Comparison of ENCODE assay signal across 1 cellular context in the genomic region with DNA sequence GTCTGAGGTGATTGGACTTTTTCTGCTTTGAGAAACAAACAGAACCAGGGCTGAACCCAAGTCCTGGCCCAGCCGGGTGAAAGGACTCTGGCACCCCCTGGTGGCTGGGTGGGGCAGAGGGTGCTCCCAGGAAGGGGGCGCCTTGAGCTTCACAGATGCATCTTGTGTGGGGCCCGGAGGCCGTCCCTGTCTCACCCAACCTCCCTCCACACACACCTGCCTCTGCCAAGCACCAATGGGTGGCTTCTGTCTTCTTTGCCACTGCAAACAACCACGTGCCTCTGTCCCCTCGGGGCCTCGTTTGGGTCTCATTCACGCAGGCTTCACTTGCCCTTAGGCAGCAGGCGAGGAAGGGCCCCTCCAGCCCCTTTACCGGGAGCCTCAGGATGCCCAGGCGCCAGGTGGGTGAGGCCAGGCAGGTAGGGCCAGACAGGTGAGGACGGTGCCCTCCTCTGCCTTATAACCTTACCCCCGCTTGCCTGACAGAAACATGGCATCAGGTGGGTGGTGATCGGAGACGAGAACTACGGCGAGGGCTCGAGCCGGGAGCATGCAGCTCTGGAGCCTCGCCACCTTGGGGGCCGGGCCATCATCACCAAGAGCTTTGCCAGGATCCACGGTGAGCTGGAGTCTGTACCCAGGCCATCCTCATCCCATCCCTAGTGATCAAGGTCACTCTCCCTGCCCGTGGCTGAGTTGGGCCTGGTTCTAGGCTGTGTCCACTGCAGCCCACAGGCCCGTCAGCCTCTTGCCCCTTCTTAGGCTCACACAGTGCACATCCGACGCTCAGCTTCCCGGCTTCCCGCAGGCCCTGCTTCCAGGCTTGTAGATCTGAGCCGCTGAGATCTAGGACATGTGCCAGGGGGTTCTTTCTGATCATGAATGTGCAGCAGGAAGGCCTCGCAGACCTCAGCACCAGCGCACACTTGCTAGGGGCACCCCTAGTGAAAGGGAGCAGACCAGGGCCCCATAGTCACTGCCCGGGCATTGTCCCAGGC.
TF ChIP-seq lines count a peak whose summit lies in the region.

No MANE protein-coding gene starts in this region.

TF ChIP-seq in endothelial cell of umbilical vein, 7 proteins besides CTCF, POLR2A, EP300 and RAD21:
- TF ChIP-seq MYC (IDR thresholded peaks at IDR 0.05; ENCODE audit: low read depth, low read length) (no peak), JUN (IDR thresholded peaks at IDR 0.05; ENCODE audit: borderline replicate concordance, insufficient read depth, insufficient read length, low read depth) (no peak), POLR2AphosphoS5 (IDR thresholded peaks at IDR 0.05; ENCODE audit: insufficient read depth, low read depth, low read length) (peak; percentile 16), EZH2 (IDR thresholded peaks at IDR 0.05; ENCODE audit: borderline replicate concordance, low read depth, low read length, severe bottlenecking) (no peak), FOS (IDR thresholded peaks at IDR 0.05; ENCODE audit: borderline replicate concordance, insufficient read depth, low read length) (no peak), GATA2 (IDR thresholded peaks at IDR 0.05; ENCODE audit: insufficient read depth, insufficient read length, low read depth, low read length) (no peak)
- TF ChIP-seq, protein P1, sequence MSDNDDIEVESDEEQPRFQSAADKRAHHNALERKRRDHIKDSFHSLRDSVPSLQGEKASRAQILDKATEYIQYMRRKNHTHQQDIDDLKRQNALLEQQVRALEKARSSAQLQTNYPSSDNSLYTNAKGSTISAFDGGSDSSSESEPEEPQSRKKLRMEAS (IDR thresholded peaks at IDR 0.05; ENCODE audit: insufficient read depth, insufficient read length), result no peak
